Comparison of ENCODE assay signal across 17 cellular contexts in genomic region chr7:134307320-134307719, GRCh38. TPM values are rescaled to one million over a fixed set of nuclear protein-coding genes. Genes with fewer than 3 reads are reported as not detected.
A peak's percentile ranks its signal among the peaks of the same experiment; 100 is the strongest.
DNase-seq lines count a peak whose midpoint lies in the region; ATAC-seq and TF ChIP-seq lines count a peak whose summit lies in the region.
"Had no signal": no experiment of that assay in that cellular context is flagged by ENCODE, and none has a peak within 500 bp of the region (broad histone marks: within the 10 kb centered on the region; RNA-seq: fewer than 3 reads in every experiment).

No MANE protein-coding gene starts in this region.

- peaks cover 14% of the 10 kb centered on the region for H3K36me3 Mint-ChIP-seq in Caco-2 (ENCODE audit: insufficient read depth, unreplicated experiment)

- peak overlapping the region; percentile 53 for H3K4me2 ChIP-seq in GM23248 (ENCODE audit: unreplicated experiment)
- H3K4me2 ChIP-seq: BLaER1 had no signal

- in situ Hi-C loops in GM23248 (cut with MboI) (no loop called here), astrocyte of the spinal cord (cut with HindIII; ENCODE audit: low sequenced_read_pairs) (no loop called here)

- H3K27me3 ChIP-seq in GM23248 (replicated peaks; ENCODE audit: insufficient read depth) (no peaks in the 10 kb centered on the region), Caco-2 (replicated peaks; ENCODE audit: control insufficient read depth, insufficient read depth, low read length) (no peaks in the 10 kb centered on the region)
- H3K27me3 ChIP-seq: BLaER1, Peyer's patch had no signal

- H3K4me3 Mint-ChIP-seq in Caco-2 (ENCODE audit: unreplicated experiment), result no peak overlapping the region

- no peaks in the 10 kb centered on the region for H4K20me1 ChIP-seq in GM23248 (ENCODE audit: insufficient read depth)
- H4K20me1 ChIP-seq: BLaER1 had no signal

- no peaks in the 10 kb centered on the region for H3K9me2 ChIP-seq in GM23248 (ENCODE audit: insufficient read depth)

- no peak overlapping the region for H2AFZ ChIP-seq in GM23248

- H3K27me3 Mint-ChIP-seq in Caco-2 (ENCODE audit: insufficient read depth, unreplicated experiment), result no peaks in the 10 kb centered on the region

- intact Hi-C loops in Caco-2 (cut with micrococcal nuclease; ENCODE audit: unreplicated experiment), result no loop called here

- BruUV-seq in Caco-2 (replicated peaks; lab: Mats Ljungman, UMichigan), result no TSS peak

- peaks cover 16% of the 10 kb centered on the region for H3K79me2 ChIP-seq in GM23248 (ENCODE audit: insufficient read depth)

- H3K27ac ChIP-seq in GM23248, result peak overlapping the region; percentile 34
- H3K27ac ChIP-seq in caudate nucleus (ENCODE audit: low read depth, low read length), result no peak overlapping the region
- H3K27ac ChIP-seq: BLaER1, Peyer's patch had no signal

- H3K4me3 ChIP-seq in AG04449 (ENCODE audit: low read depth, low read length), result no peak overlapping the region
- 0 out of 2 replicates have a peak overlapping the region, but pooled peaks have one; percentile 6 for H3K4me3 ChIP-seq in GM23248
- no peak overlapping the region for H3K4me3 ChIP-seq in astrocyte of the spinal cord (ENCODE audit: low read depth, low read length)
- no peak overlapping the region for H3K4me3 ChIP-seq in Caco-2 (ENCODE audit: low read depth, low read length)
- H3K4me3 ChIP-seq: BLaER1, K562, Peyer's patch had no signal

- H3K4me1 ChIP-seq in GM23248 (ENCODE audit: insufficient read depth) (peaks cover 30% of the 10 kb centered on the region), Caco-2 (no peaks in the 10 kb centered on the region)
- H3K4me1 ChIP-seq: BLaER1, Peyer's patch had no signal

- H3K9me3 ChIP-seq in GM23248 (ENCODE audit: low read depth) (no peaks in the 10 kb centered on the region), Caco-2 (no peaks in the 10 kb centered on the region)
- H3K9me3 ChIP-seq: BLaER1, Peyer's patch had no signal

- CTCF ChIA-PET in AG04449 (lab: Yijun Ruan, JAX) (no interaction called here), Caco-2 (lab: Charles Lee) (no interaction called here)

- H3K36me3 ChIP-seq in GM23248 (ENCODE audit: low read depth) (peaks cover 16% of the 10 kb centered on the region), Caco-2 (ENCODE audit: control insufficient read depth, insufficient read depth, low read length) (no peaks in the 10 kb centered on the region)

- POLR2A ChIA-PET in AG04449 (lab: Yijun Ruan, JAX), result no interaction called here
- POLR2A ChIA-PET in Caco-2 (lab: Charles Lee), result interaction anchor here (0.7 kb wide), 1 partner anchor 15 kb away, joined by 3 read pairs; no protein-coding TSS in a partner anchor

- H3K4me1 Mint-ChIP-seq in Caco-2 (ENCODE audit: low read depth, unreplicated experiment), result no peaks in the 10 kb centered on the region

- H3K9ac ChIP-seq in GM23248, result no peak overlapping the region
- H3K9ac ChIP-seq: BLaER1 had no signal

- TF ChIP-seq CTCF in AG04449 (IDR thresholded peaks at IDR 0.05; ENCODE audit: insufficient read depth, low read length, missing control alignments), result no peak
- no peak for TF ChIP-seq CTCF in astrocyte of the spinal cord (IDR thresholded peaks at IDR 0.05; ENCODE audit: low read depth, low read length)
- TF ChIP-seq CTCF in Caco-2 (IDR thresholded peaks at IDR 0.05; ENCODE audit: insufficient read depth in 1 of 2, low read depth in 1 of 2, low read length in 1 of 2, severe bottlenecking in 1 of 2, unreplicated experiment in 1 of 2), result no peak

- H3F3A ChIP-seq in GM23248 (ENCODE audit: insufficient read depth), result 0 out of 2 replicates have a peak, but pooled peaks cover 19% of the 10 kb centered on the region

- DNase-seq in AG04449 (ENCODE audit: low read depth, low spot score) (peak; percentile 50), GM23248 (peak; percentile 69), astrocyte of the spinal cord (ENCODE audit: low read depth, low spot score) (peak; percentile 44), iris pigment epithelial cell (ENCODE audit: low read depth) (peak; percentile 64), caudate nucleus (lab: John Stamatoyannopoulos, UW) (no peak), Caco-2 (no peak)
- no peak for DNase-seq in stimulated activated naive CD8-positive, alpha-beta T cell treated with anti-CD3 and anti-CD28 coated beads, Interleukin-15, Interleukin-2, amounts not matched to agents 100 U/mL and 50 U/mL, for 24 hours
- DNase-seq: DMS 273 treated with DMSO at 0.1 percent for 48 hours, NCI-H1092, NCI-H2107, NCI-H226, NCI-H69, Peyer's patch, SHP77 treated with DMSO at 0.1 percent for 48 hours had no signal

- H3K9me3 Mint-ChIP-seq in Caco-2 (ENCODE audit: unreplicated experiment), result no peaks in the 10 kb centered on the region

- ATAC-seq in stimulated activated naive CD8-positive, alpha-beta T cell treated with anti-CD3 and anti-CD28 coated beads, Interleukin-15, Interleukin-2, amounts not matched to agents 100 U/mL and 50 U/mL, for 24 hours, result no peak
- ATAC-seq: HCT116, K562 had no signal

- 0 to 4% methylated on average over 1 of the region's 1 CpG for WGBS in GM23248 (ENCODE audit: low coverage in 1 of 2, low lambda C conversion rate in 2 of 2, missing lambda C conversion rate in 2 of 2), 2 experiments

- no peak overlapping the region for H3K27ac Mint-ChIP-seq in Caco-2 (ENCODE audit: unreplicated experiment)

RNA-seq across cellular contexts. Expression of gene SLC35B4, which starts 9.4 kb away (rescaled TPM):
- 12.9 and 15.6 TPM in 2 replicates for total RNA-seq in GM23248 (2014; rRNA removed; shearing (Covaris generic))
- 22.2 and 25.7 TPM in 2 replicates for polyA plus RNA-seq in GM23248 (2016; fragmentation: Nextera tagmentation; extraction: Ambion mirVana)
- total RNA-seq in Caco-2 (2022), result 17.1 and 18.2 TPM in 2 replicates

Comparison
In these comparisons a context has a peak if more than half of its experiments do, and no peak if none do; other contexts are left out.
1. DNase-seq: peak in AG04449 (single experiment), GM23248 (single experiment), astrocyte of the spinal cord (single experiment) and iris pigment epithelial cell (single experiment); none in caudate nucleus (0 of 61), stimulated activated naive CD8-positive, alpha-beta T cell treated with anti-CD3 and anti-CD28 coated beads, Interleukin-15, Interleukin-2, amounts not matched to agents 100 U/mL and 50 U/mL, for 24 hours (single experiment) and Caco-2 (0 of 2).